ENCODE assay signal across 1 cellular context in genomic region chr2:170270278-170270864, GRCh38.
A peak's percentile ranks its signal among the peaks of the same experiment; 100 is the strongest.
TF ChIP-seq lines count a peak whose summit lies in the region.

No MANE protein-coding gene starts in this region.

TF ChIP-seq in K562, 482 proteins besides CTCF, POLR2A, EP300 and RAD21 (continued from another document):
- TF ChIP-seq ZBTB40 (IDR thresholded peaks at IDR 0.05) (peak; percentile 57; the same call in 1 of the 2 replicates), ZBTB40 (CRISPR knock-in tag; IDR thresholded peaks at IDR 0.05) (no peak), MTA3 (IDR thresholded peaks at IDR 0.05; ENCODE audit: borderline replicate concordance) (0 out of 2 replicates have a peak, but pooled peaks have one; percentile 37), SOX6 (IDR thresholded peaks at IDR 0.05) (peak; percentile 74), KDM1A (IDR thresholded peaks at IDR 0.05) (0 out of 4 replicates have a peak, but pooled peaks of 1 of the 2 experiments have one; percentile 18), ZNF639 (CRISPR knock-in tag; conservative IDR thresholded peaks at IDR 0.05 in 1 of 2, IDR thresholded peaks at IDR 0.05 in 1 of 2) (0 out of 4 replicates have a peak, but pooled peaks of 1 of the 2 experiments have one; percentile 24), TAL1 (IDR thresholded peaks at IDR 0.05) (no peak), VEZF1 (CRISPR knock-in tag; IDR thresholded peaks at IDR 0.05) (peak; percentile 15; the same call in 1 of the 2 replicates), HMBOX1 (IDR thresholded peaks at IDR 0.05) (0 out of 2 replicates have a peak, but pooled peaks have one; percentile 9), RCOR1 (IDR thresholded peaks at IDR 0.05; ENCODE audit: borderline replicate concordance in 1 of 2, low read depth in 2 of 2, low read length in 2 of 2) (peak in 1 of 2 experiments; percentile 81; a peak in 1 of 4 replicates), MECOM (CRISPR knock-in tag; IDR thresholded peaks at IDR 0.05) (no peak), BACH1 (tag; IDR thresholded peaks at IDR 0.05) (0 out of 2 replicates have a peak, but pooled peaks have one; percentile 6)
TF ChIP-seq in K562: peak in this region for 11.
